In the genomic region with DNA sequence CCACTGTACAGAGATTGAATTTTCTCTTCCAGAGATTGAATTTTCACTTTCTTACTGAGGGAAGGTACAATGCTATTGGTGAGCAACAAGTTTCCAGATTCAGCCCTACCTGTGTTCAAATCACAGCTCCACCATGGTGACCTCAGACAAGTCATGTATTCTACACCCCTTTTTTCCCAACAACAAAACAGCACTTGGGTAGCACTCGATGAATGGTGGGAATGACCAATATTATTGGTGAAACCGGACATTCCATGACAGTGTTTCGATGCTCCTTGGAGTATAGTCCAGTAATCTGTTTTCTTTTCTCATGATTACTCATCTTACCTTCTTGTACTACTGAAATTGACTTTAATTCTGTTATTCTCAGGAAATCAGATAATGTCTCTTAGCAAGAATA, we compare ENCODE assay signal across 23 cellular contexts.
"Had no signal": no experiment of that assay in that cellular context is flagged by ENCODE, and none has a peak within 500 bp of the region (broad histone marks: within the 10 kb centered on the region; RNA-seq: fewer than 3 reads in every experiment).

No MANE protein-coding gene starts in this region.

- DNase-seq: activated CD4-positive, alpha-beta memory T cell treated with anti-CD3 and anti-CD28 coated beads, Interleukin-2, amount 10 ng/mL, durations not matched to agents 7 days and 5 days; activated CD4-positive, alpha-beta T cell treated with anti-CD3 and anti-CD28 coated beads for 1 hour; activated CD4-positive, alpha-beta T cell treated with anti-CD3 and anti-CD28 coated beads for 4 hours; activated CD4-positive, alpha-beta T cell treated with anti-CD3 and anti-CD28 coated beads, Interleukin-2, amount 10 ng/mL, durations not matched to agents 7 days and 5 days; activated CD4-positive, alpha-beta T cell treated with anti-CD3 and anti-CD28 coated beads, Interleukin-2, amount 50 U/mL, for 4 hours; activated CD8-positive, alpha-beta memory T cell treated with anti-CD3 and anti-CD28 coated beads, Interleukin-2, amount 50 U/mL, for 48 hours; activated gamma-delta T cell; activated naive CD4-positive, alpha-beta T cell; activated naive CD4-positive, alpha-beta T cell treated with anti-CD3 and anti-CD28 coated beads, Interleukin-2, amount 10 ng/mL, durations not matched to agents 7 days and 5 days; activated naive CD8-positive, alpha-beta T cell treated with anti-CD3 and anti-CD28 coated beads, Interleukin-2, amount 10 ng/mL, durations not matched to agents 7 days and 5 days; activated T-cell treated with anti-CD3 and anti-CD28 coated beads for 4 hours; activated T-cell treated with anti-CD3 and anti-CD28 coated beads, Interleukin-2, amount 50 U/mL, for 24 hours; activated T-cell treated with anti-CD3 and anti-CD28 coated beads, Interleukin-2, amount 50 U/mL, for 72 hours; brain microvascular endothelial cell; dorsolateral prefrontal cortex; effector CD4-positive, alpha-beta T cell; esophagus squamous epithelium; head of caudate nucleus; T-cell; T-helper 9 cell had no signal

- H3K4me3 ChIP-seq: ascending aorta, coronary artery, dorsolateral prefrontal cortex, esophagus squamous epithelium had no signal

- ATAC-seq: activated naive CD4-positive, alpha-beta T cell treated with anti-CD3 and anti-CD28 coated beads, Interleukin-2, amount 50 U/mL, for 72 hours; activated T-cell treated with anti-CD3 and anti-CD28 coated beads, Interleukin-2, amount 50 U/mL, for 72 hours; T-cell had no signal
